In genomic region chr5:17256839-17257238, GRCh38 we compare ENCODE assay signal across 22 cellular contexts. TPM values are rescaled to one million over a fixed set of nuclear protein-coding genes. Genes with fewer than 3 reads are reported as not detected.
"Had no signal": no experiment of that assay in that cellular context is flagged by ENCODE, and none has a peak within 500 bp of the region (broad histone marks: within the 10 kb centered on the region; RNA-seq: fewer than 3 reads in every experiment).

No MANE protein-coding gene starts in this region.

- H3K9me3 Mint-ChIP-seq: activated CD4-positive, alpha-beta memory T cell treated with anti-CD3 and anti-CD28 coated beads, Interleukin-2, amount 10 ng/mL, durations not matched to agents 7 days and 5 days; activated naive CD8-positive, alpha-beta T cell treated with anti-CD3 and anti-CD28 coated beads, Interleukin-2, amount 10 ng/mL, durations not matched to agents 7 days and 5 days had no signal

- H3K9me3 ChIP-seq: colonic mucosa, lower lobe of right lung, psoas muscle, upper lobe of right lung had no signal

- H3K4me3 ChIP-seq: colonic mucosa, lower lobe of right lung, psoas muscle, skin epidermis, upper lobe of right lung had no signal

- H3K4me1 Mint-ChIP-seq: activated CD4-positive, alpha-beta memory T cell treated with anti-CD3 and anti-CD28 coated beads, Interleukin-2, amount 10 ng/mL, durations not matched to agents 7 days and 5 days; activated naive CD8-positive, alpha-beta T cell treated with anti-CD3 and anti-CD28 coated beads, Interleukin-2, amount 10 ng/mL, durations not matched to agents 7 days and 5 days; stimulated activated effector memory CD8-positive, alpha-beta T cell treated with anti-CD3 and anti-CD28 coated beads, Interleukin-12 subunit alpha, Interleukin-12 subunit beta, amount 100 ng/mL, for 72 hours had no signal

- H3K27me3 Mint-ChIP-seq: activated CD4-positive, alpha-beta memory T cell treated with anti-CD3 and anti-CD28 coated beads, Interleukin-2, amount 10 ng/mL, durations not matched to agents 7 days and 5 days had no signal

- FAIRE-seq: islet of Langerhans, TTC549 had no signal

- H3K36me3 Mint-ChIP-seq: activated naive CD8-positive, alpha-beta T cell treated with anti-CD3 and anti-CD28 coated beads, Interleukin-2, amount 10 ng/mL, durations not matched to agents 7 days and 5 days; stimulated activated effector memory CD8-positive, alpha-beta T cell treated with anti-CD3 and anti-CD28 coated beads, Interleukin-12 subunit alpha, Interleukin-12 subunit beta, amount 100 ng/mL, for 72 hours had no signal

- H3K4me3 Mint-ChIP-seq: activated CD4-positive, alpha-beta memory T cell treated with anti-CD3 and anti-CD28 coated beads, Interleukin-2, amount 10 ng/mL, durations not matched to agents 7 days and 5 days; activated naive CD8-positive, alpha-beta T cell treated with anti-CD3 and anti-CD28 coated beads, Interleukin-2, amount 10 ng/mL, durations not matched to agents 7 days and 5 days; endodermal cell; stimulated activated effector memory CD8-positive, alpha-beta T cell treated with anti-CD3 and anti-CD28 coated beads, Interleukin-12 subunit alpha, Interleukin-12 subunit beta, amount 100 ng/mL, for 72 hours had no signal

- H3K27ac ChIP-seq: colonic mucosa, lower lobe of right lung, psoas muscle, skin epidermis, upper lobe of right lung had no signal

- DNase-seq: activated CD4-positive, alpha-beta memory T cell treated with anti-CD3 and anti-CD28 coated beads, Interleukin-2, amount 10 ng/mL, durations not matched to agents 7 days and 5 days; activated CD4-positive, alpha-beta T cell treated with anti-CD3 and anti-CD28 coated beads for 4 hours; activated naive CD4-positive, alpha-beta T cell treated with Interleukin-2 at 50 U/mL for 16 hours; activated naive CD8-positive, alpha-beta T cell treated with anti-CD3 and anti-CD28 coated beads, Interleukin-2, amount 10 ng/mL, durations not matched to agents 7 days and 5 days; activated T-cell treated with anti-CD3 and anti-CD28 coated beads, Interleukin-2, amount 50 U/mL, for 1 hour; brain microvascular endothelial cell; central memory CD4-positive, alpha-beta T cell; colonic mucosa; endodermal cell; foreskin fibroblast; hippocampal formation; lower lobe of right lung; psoas muscle; right cardiac atrium; stimulated activated CD4-positive, alpha-beta T cell treated with anti-CD3 and anti-CD28 coated beads, Interleukin-4, amount 100 ng/mL, for 24 hours; upper lobe of right lung had no signal

- H3K27ac Mint-ChIP-seq: activated CD4-positive, alpha-beta memory T cell treated with anti-CD3 and anti-CD28 coated beads, Interleukin-2, amount 10 ng/mL, durations not matched to agents 7 days and 5 days; activated naive CD8-positive, alpha-beta T cell treated with anti-CD3 and anti-CD28 coated beads, Interleukin-2, amount 10 ng/mL, durations not matched to agents 7 days and 5 days; activated T-helper 2 cell treated with anti-CD3 and anti-CD28 coated beads, Interferon-gamma antibody, Interleukin-2, Interleukin-4, amounts not matched to agents 10 μg/mL and 5 μg/mL and 100 μg/mL, durations not matched to agents 14 hours and 24 hours and 36 hours; endodermal cell; stimulated activated effector memory CD8-positive, alpha-beta T cell treated with anti-CD3 and anti-CD28 coated beads, Interleukin-12 subunit alpha, Interleukin-12 subunit beta, amount 100 ng/mL, for 72 hours had no signal

- H3K4me1 ChIP-seq: lower lobe of right lung, psoas muscle had no signal

- ATAC-seq: lower lobe of right lung; psoas muscle; right cardiac atrium; stimulated activated effector memory CD8-positive, alpha-beta T cell treated with anti-CD3 and anti-CD28 coated beads, Interleukin-12 subunit alpha, Interleukin-12 subunit beta, amount 100 ng/mL, for 72 hours; upper lobe of right lung had no signal

- H3K27me3 ChIP-seq: brain microvascular endothelial cell, colonic mucosa, upper lobe of right lung had no signal

- H3K36me3 ChIP-seq: colonic mucosa, lower lobe of right lung, upper lobe of right lung had no signal

RNA-seq across cellular contexts. Expression of gene BASP1, which starts 39.4 kb away (rescaled TPM):
- total RNA-seq: activated CD4-positive, alpha-beta memory T cell treated with anti-CD3 and anti-CD28 coated beads, Interleukin-2, amount 10 ng/mL, durations not matched to agents 7 days and 5 days; T-helper 2 cell treated with Interferon-gamma antibody and Interleukin-4, amounts not matched to agents 100 ng/mL and 5 ng/mL, for 36 hours had no signal
